In the genomic region with DNA sequence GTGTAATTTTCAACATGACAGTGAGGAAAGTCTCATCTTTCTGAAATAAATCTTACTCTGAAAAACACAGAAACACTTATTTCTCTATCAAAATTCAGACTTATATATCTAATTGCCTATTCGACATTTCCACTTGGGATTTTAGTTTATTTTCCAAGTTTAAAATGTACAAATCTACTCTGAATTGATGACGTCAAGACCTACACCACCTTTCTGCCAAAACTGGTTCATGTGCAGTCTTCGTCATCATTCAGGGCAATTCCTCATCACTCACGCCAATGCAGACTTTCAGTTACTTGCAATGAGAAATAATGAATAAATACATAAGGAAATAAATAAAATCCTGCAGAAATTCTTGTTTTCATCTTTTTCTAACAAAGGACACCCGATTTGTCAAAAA, we compare ENCODE assay signal across 33 cellular contexts.
"Had no signal": no experiment of that assay in that cellular context is flagged by ENCODE, and none has a peak within 500 bp of the region (broad histone marks: within the 10 kb centered on the region; RNA-seq: fewer than 3 reads in every experiment).

No MANE protein-coding gene starts in this region.

- DNase-seq: Karpas-422, Kasumi-1, MG63, MM.1S, MV-4-11, NCI-H1048, NCI-H1092, NCI-H1092 treated with DMSO at 0.1 percent for 48 hours, NCI-H1105, NCI-H1105 treated with DMSO at 0.1 percent for 48 hours, NCI-H1417 treated with DMSO at 0.1 percent for 48 hours, NCI-H1436, NCI-H1436 treated with DMSO at 0.1 percent for 48 hours, NCI-H146, NCI-H1694, NCI-H1694 treated with DMSO at 0.1 percent for 48 hours, NCI-H187, NCI-H187 treated with DMSO at 0.1 percent for 48 hours, NCI-H1930, NCI-H2029, NCI-H2029 treated with DMSO at 0.1 percent for 48 hours, NCI-H2081, NCI-H2081 treated with DMSO at 0.1 percent for 48 hours, NCI-H2107, NCI-H2171, NCI-H2171 treated with DMSO at 0.1 percent for 48 hours, NCI-H2227 treated with DMSO at 0.1 percent for 48 hours, NCI-H226, NCI-H345, NCI-H446, NCI-H446 treated with DMSO at 0.1 percent for 48 hours, NCI-H510A, NCI-H524 had no signal

- H3K27me3 ChIP-seq: MG63 had no signal

- H3K4me3 ChIP-seq: MG63 had no signal

- H3K36me3 ChIP-seq: MG63 had no signal

- H3K9me3 ChIP-seq: MG63 had no signal
